ENCODE assay signal across 2 cellular contexts in genomic region chr7:27920281-27920946, GRCh38.
TF ChIP-seq lines count a peak whose summit lies in the region.

No MANE protein-coding gene starts in this region.

TF ChIP-seq in HCT116, 20 proteins besides CTCF, POLR2A, EP300 and RAD21:
- TF ChIP-seq POLR2AphosphoS5 (IDR thresholded peaks at IDR 0.05; ENCODE audit: low read depth, low read length) (no peak), ELF1 (IDR thresholded peaks at IDR 0.05; ENCODE audit: borderline replicate concordance, low read depth) (no peak)

TF ChIP-seq in HepG2, 621 proteins besides CTCF, POLR2A, EP300 and RAD21:
- TF ChIP-seq, protein P1, sequence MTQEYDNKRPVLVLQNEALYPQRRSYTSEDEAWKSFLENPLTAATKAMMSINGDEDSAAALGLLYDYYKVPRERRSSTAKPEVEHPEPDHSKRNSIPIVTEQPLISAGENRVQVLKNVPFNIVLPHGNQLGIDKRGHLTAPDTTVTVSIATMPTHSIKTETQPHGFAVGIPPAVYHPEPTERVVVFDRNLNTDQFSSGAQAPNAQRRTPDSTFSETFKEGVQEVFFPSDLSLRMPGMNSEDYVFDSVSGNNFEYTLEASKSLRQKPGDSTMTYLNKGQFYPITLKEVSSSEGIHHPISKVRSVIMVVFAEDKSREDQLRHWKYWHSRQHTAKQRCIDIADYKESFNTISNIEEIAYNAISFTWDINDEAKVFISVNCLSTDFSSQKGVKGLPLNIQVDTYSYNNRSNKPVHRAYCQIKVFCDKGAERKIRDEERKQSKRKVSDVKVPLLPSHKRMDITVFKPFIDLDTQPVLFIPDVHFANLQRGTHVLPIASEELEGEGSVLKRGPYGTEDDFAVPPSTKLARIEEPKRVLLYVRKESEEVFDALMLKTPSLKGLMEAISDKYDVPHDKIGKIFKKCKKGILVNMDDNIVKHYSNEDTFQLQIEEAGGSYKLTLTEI (CRISPR knock-in tag; conservative IDR thresholded peaks at IDR 0.05): no peak
- TF ChIP-seq RAD51 (IDR thresholded peaks at IDR 0.05; ENCODE audit: borderline replicate concordance) (no peak), RBM39 (IDR thresholded peaks at IDR 0.05; ENCODE audit: low read depth, low read length, poor library complexity, severe bottlenecking) (no peak)
